Comparison of ENCODE assay signal across 20 cellular contexts in genomic region chr12:93541578-93542217, GRCh38. TPM values are rescaled to one million over a fixed set of nuclear protein-coding genes. Genes with fewer than 3 reads are reported as not detected.
DNase-seq lines count a peak whose midpoint lies in the region; ATAC-seq and TF ChIP-seq lines count a peak whose summit lies in the region.
"Had no signal": no experiment of that assay in that cellular context is flagged by ENCODE, and none has a peak within 500 bp of the region (broad histone marks: within the 10 kb centered on the region; RNA-seq: fewer than 3 reads in every experiment).

No MANE protein-coding gene starts in this region.

- H3K9me3 Mint-ChIP-seq in CD4-positive, CD25-positive, alpha-beta regulatory T cell = peaks cover 0 to 3% (median 0%) of the 10 kb centered on the region in 7 donors
- no peaks in the 10 kb centered on the region for H3K9me3 Mint-ChIP-seq in central memory CD8-positive, alpha-beta T cell
- H3K9me3 Mint-ChIP-seq: memory B cell had no signal

- H3K4me1 ChIP-seq in CD4-positive, CD25-positive, alpha-beta regulatory T cell (ENCODE audit: control insufficient read depth, insufficient read depth, low read length, poor library complexity, severe bottlenecking) = peaks cover 19% of the 10 kb centered on the region
- H3K4me1 ChIP-seq in lung (ENCODE audit: control insufficient read depth in 2 of 2, insufficient read depth in 2 of 2, low read length in 2 of 2) = peaks cover 2 to 5% of the 10 kb centered on the region in 2 donors
- H3K4me1 ChIP-seq: body of pancreas had no signal

- peak; percentile 87 for ATAC-seq in CD4-positive, CD25-positive, alpha-beta regulatory T cell (ENCODE audit: low read depth in 2 of 2)
- peak; percentile 32 for ATAC-seq in central memory CD8-positive, alpha-beta T cell (replicated peaks; ENCODE audit: extremely low read depth, poor library complexity, severe bottlenecking)
- ATAC-seq in lung (ENCODE audit: insufficient read depth, low FRiP score) (no peak), HG02973 (IDR thresholded peaks at IDR 0.05; ENCODE audit: unreplicated experiment) (no peak), sciatic nerve (no peak), HG02970 (IDR thresholded peaks at IDR 0.05; ENCODE audit: low FRiP score, unreplicated experiment) (no peak)
- ATAC-seq: body of pancreas had no signal

- no peaks in the 10 kb centered on the region for H3K27me3 ChIP-seq in CD4-positive, CD25-positive, alpha-beta regulatory T cell (ENCODE audit: control insufficient read depth, insufficient read depth, low read length)
- H3K27me3 ChIP-seq in lung (ENCODE audit: control insufficient read depth, insufficient read depth) = no peaks in the 10 kb centered on the region
- H3K27me3 ChIP-seq: BLaER1, body of pancreas had no signal

- peaks cover 15 to 71% (median 31%) of the 10 kb centered on the region in 4 donors for H3K4me1 Mint-ChIP-seq in CD4-positive, CD25-positive, alpha-beta regulatory T cell
- H3K4me1 Mint-ChIP-seq in central memory CD8-positive, alpha-beta T cell = peaks cover 5% of the 10 kb centered on the region

- peak overlapping the region; percentile 49 for H3K4me3 ChIP-seq in CD4-positive, CD25-positive, alpha-beta regulatory T cell (ENCODE audit: low read depth, low read length)
- H3K4me3 ChIP-seq in lung = no peak overlapping the region
- H3K4me3 ChIP-seq: BLaER1, body of pancreas had no signal

- no peak for TF ChIP-seq CTCF in lung (IDR thresholded peaks at IDR 0.05; ENCODE audit: control extremely low read depth, extremely low read depth)

- intact Hi-C loops in sciatic nerve (cut with DNase I) = no loop called here

- peaks cover 4% of the 10 kb centered on the region for H3K27me3 Mint-ChIP-seq in CD4-positive, CD25-positive, alpha-beta regulatory T cell
- no peaks in the 10 kb centered on the region for H3K27me3 Mint-ChIP-seq in central memory CD8-positive, alpha-beta T cell
- H3K27me3 Mint-ChIP-seq: memory B cell had no signal

- peak overlapping the region; percentile 15 for H3K27ac ChIP-seq in CD4-positive, CD25-positive, alpha-beta regulatory T cell (ENCODE audit: insufficient read depth, low read length, poor library complexity, severe bottlenecking)
- no peak overlapping the region for H3K27ac ChIP-seq in lung (ENCODE audit: low read depth in 1 of 2, low read length in 1 of 2)
- H3K27ac ChIP-seq: BLaER1, body of pancreas had no signal

- no peaks in the 10 kb centered on the region for H3K9me3 ChIP-seq in CD4-positive, CD25-positive, alpha-beta regulatory T cell (ENCODE audit: control insufficient read depth in 2 of 2, low read length in 2 of 2)
- no peaks in the 10 kb centered on the region for H3K9me3 ChIP-seq in lung (ENCODE audit: control insufficient read depth in 2 of 2, insufficient read depth in 1 of 2, low read length in 1 of 2)
- H3K9me3 ChIP-seq: BLaER1, body of pancreas, SK-N-SH had no signal

- peak in 1 of 3 donors; percentile 89 for DNase-seq in CD4-positive, CD25-positive, alpha-beta regulatory T cell
- DNase-seq in M059J (ENCODE audit: low read depth) = peak; percentile 4
- DNase-seq in central memory CD8-positive, alpha-beta T cell (ENCODE audit: low spot score in 2 of 2) = no peak
- DNase-seq in lung (ENCODE audit: low spot score) = peak; percentile 38
- no peak for DNase-seq in sciatic nerve (ENCODE audit: low spot score)
- DNase-seq in putamen (ENCODE audit: low spot score) = no peak
- DNase-seq: activated gamma-delta T cell; body of pancreas; cortex of kidney; MM.1S; NCI-H187; NCI-H226; SK-N-SH; stimulated activated CD4-positive, alpha-beta T cell treated with anti-CD3 and anti-CD28 coated beads, Interleukin-15, amount 100 ng/mL, for 24 hours; stimulated activated naive CD4-positive, alpha-beta T cell treated with Interleukin-2 at 50 U/mL for 16 hours; trophoblast cell had no signal

- H3K36me3 ChIP-seq in CD4-positive, CD25-positive, alpha-beta regulatory T cell (ENCODE audit: control insufficient read depth, insufficient read depth, low read length) = no peaks in the 10 kb centered on the region
- no peaks in the 10 kb centered on the region for H3K36me3 ChIP-seq in lung (ENCODE audit: control insufficient read depth in 2 of 2, insufficient read depth in 2 of 2, low read length in 2 of 2)
- H3K36me3 ChIP-seq: BLaER1 had no signal

- peak overlapping the region; percentile 89 to 98 (median 91) for H3K27ac Mint-ChIP-seq in CD4-positive, CD25-positive, alpha-beta regulatory T cell
- peak overlapping the region; percentile 25 for H3K27ac Mint-ChIP-seq in central memory CD8-positive, alpha-beta T cell (ENCODE audit: low read depth)
- H3K27ac Mint-ChIP-seq: memory B cell had no signal

- peak overlapping the region; percentile 17 to 76 (median 41) for H3K4me3 Mint-ChIP-seq in CD4-positive, CD25-positive, alpha-beta regulatory T cell
- H3K4me3 Mint-ChIP-seq in central memory CD8-positive, alpha-beta T cell = no peak overlapping the region
- H3K4me3 Mint-ChIP-seq: memory B cell had no signal

- H3K36me3 Mint-ChIP-seq in CD4-positive, CD25-positive, alpha-beta regulatory T cell = peaks cover 19% of the 10 kb centered on the region
- H3K36me3 Mint-ChIP-seq in central memory CD8-positive, alpha-beta T cell (ENCODE audit: insufficient read depth) = no peaks in the 10 kb centered on the region
- H3K36me3 Mint-ChIP-seq: memory B cell had no signal

- 16 to 26% methylated on average over 4 of the region's 4 CpGs for WGBS in lung, 2 donors

RNA-seq across cellular contexts. Expression of gene SOCS2, which starts 30.8 kb away (rescaled TPM):
- 10.4 TPM for total RNA-seq in CD4-positive, CD25-positive, alpha-beta regulatory T cell
- 10 to 100 TPM; 18.6 to 26.7 (median 24.6) TPM for polyA plus RNA-seq in CD4-positive, CD25-positive, alpha-beta regulatory T cell
- total RNA-seq in M059J (2014; rRNA removed; shearing (Covaris generic)) = 79.8 and 110 TPM in 2 replicates
- total RNA-seq in lung = 10 to 100 TPM; 29.9 to 35.6 TPM
- 10 to 100 TPM; 26.9 to 45.1 TPM for polyA plus RNA-seq in lung
- 18.5 TPM for total RNA-seq in sciatic nerve

Comparison
In these comparisons a context has a peak if more than half of its experiments do, and no peak if none do; other contexts are left out.
1. ATAC-seq: peak in CD4-positive, CD25-positive, alpha-beta regulatory T cell (2 of 2) and central memory CD8-positive, alpha-beta T cell (single experiment); none in lung (single experiment), HG02973 (single experiment), sciatic nerve (single experiment) and HG02970 (single experiment).
2. DNase-seq: peak in M059J (single experiment) and lung (single experiment); none in central memory CD8-positive, alpha-beta T cell (0 of 2), sciatic nerve (single experiment) and putamen (single experiment).